Comparison of ENCODE assay signal across 8 cellular contexts in genomic region chr15:90530250-90531051, GRCh38. TPM values are rescaled to one million over a fixed set of nuclear protein-coding genes. Genes with fewer than 3 reads are reported as not detected.
DNase-seq lines count a peak whose midpoint lies in the region; ATAC-seq and TF ChIP-seq lines count a peak whose summit lies in the region.

No MANE protein-coding gene starts in this region.

- no peaks in the 10 kb centered on the region for H3K36me3 ChIP-seq in SJCRH30

- H3K9me3 ChIP-seq in SJCRH30 (replicated peaks), result peaks cover 5% of the 10 kb centered on the region; the same call in 1 of the 2 replicates

- no peaks in the 10 kb centered on the region for H3K9me3 Mint-ChIP-seq in activated naive CD8-positive, alpha-beta T cell treated with anti-CD3 and anti-CD28 coated beads, Interleukin-2, amount 50 U/mL, for 24 hours

- peak; percentile 45 for DNase-seq in AG10803 (ENCODE audit: low read depth)
- peak; percentile 50 to 53 for DNase-seq in SJCRH30
- DNase-seq in activated naive CD8-positive, alpha-beta T cell treated with anti-CD3 and anti-CD28 coated beads, Interleukin-2, amount 50 U/mL, for 24 hours, result peak; percentile 60
- DNase-seq in left cardiac atrium, result peak; percentile 56
- peak in 9 of 10 donors; percentile 21 to 90 (median 45) for DNase-seq in posterior cingulate gyrus
- no peak for DNase-seq in SIG-M5 treated with dmso at 0.1 percent for 504 hours (lab: John Stamatoyannopoulos, UW; ENCODE audit: unreplicated experiment)

- H3K4me3 Mint-ChIP-seq in activated naive CD8-positive, alpha-beta T cell treated with anti-CD3 and anti-CD28 coated beads, Interleukin-2, amount 50 U/mL, for 24 hours, result peak overlapping the region; percentile 94

- H3K27me3 Mint-ChIP-seq in activated naive CD8-positive, alpha-beta T cell treated with anti-CD3 and anti-CD28 coated beads, Interleukin-2, amount 50 U/mL, for 24 hours, result no peaks in the 10 kb centered on the region

- H3K36me3 Mint-ChIP-seq in activated naive CD8-positive, alpha-beta T cell treated with anti-CD3 and anti-CD28 coated beads, Interleukin-2, amount 50 U/mL, for 24 hours (ENCODE audit: low read depth), result peaks cover 3% of the 10 kb centered on the region

- peak overlapping the region; percentile 43; the same call in 1 of the 2 replicates for H3K27ac ChIP-seq in SJCRH30

- intact Hi-C loops in left cardiac atrium (cut with DNase I), result loop anchor here (10.0 kb wide), 2 partner anchors 64 to 74 kb away; no protein-coding TSS in a partner anchor
- intact Hi-C loops in posterior cingulate gyrus (cut with DNase I), result no loop called here

- no peak; the same call in 1 of the 2 replicates for TF ChIP-seq CTCF in AG10803 (conservative IDR thresholded peaks at IDR 0.05; ENCODE audit: low read length)

- H3K4me3 ChIP-seq in AG10803 (ENCODE audit: low read length) (peak overlapping the region; percentile 82), SJCRH30 (peak overlapping the region; percentile 93)

- peak overlapping the region; percentile 89 for H3K27ac Mint-ChIP-seq in activated naive CD8-positive, alpha-beta T cell treated with anti-CD3 and anti-CD28 coated beads, Interleukin-2, amount 50 U/mL, for 24 hours

- peaks cover 5% of the 10 kb centered on the region; the same call in 1 of the 2 replicates for H3K4me1 ChIP-seq in SJCRH30

- H3K27me3 ChIP-seq in SJCRH30, result no peaks in the 10 kb centered on the region

- ATAC-seq in GM19035 (IDR thresholded peaks at IDR 0.05; ENCODE audit: unreplicated experiment), result peak; percentile 47
- ATAC-seq in HG03196 (IDR thresholded peaks at IDR 0.05; ENCODE audit: unreplicated experiment), result peak; percentile 45
- ATAC-seq in activated naive CD8-positive, alpha-beta T cell treated with anti-CD3 and anti-CD28 coated beads, Interleukin-2, amount 50 U/mL, for 24 hours, result peak; percentile 37
- ATAC-seq in left cardiac atrium, result peak; percentile 34 to 56

- peaks cover 47% of the 10 kb centered on the region for H3K4me1 Mint-ChIP-seq in activated naive CD8-positive, alpha-beta T cell treated with anti-CD3 and anti-CD28 coated beads, Interleukin-2, amount 50 U/mL, for 24 hours

RNA-seq across cellular contexts. Expression of gene CRTC3, which starts 0.7 kb away (rescaled TPM):
- 13.4 and 15.5 TPM in 2 replicates for total RNA-seq in SJCRH30 (2014; rRNA removed; shearing (Covaris generic))
- total RNA-seq in left cardiac atrium, result 10 to 100 TPM; 23.1 to 29.4 TPM
